8 cellular contexts compared by ENCODE assay signal in the genomic region with DNA sequence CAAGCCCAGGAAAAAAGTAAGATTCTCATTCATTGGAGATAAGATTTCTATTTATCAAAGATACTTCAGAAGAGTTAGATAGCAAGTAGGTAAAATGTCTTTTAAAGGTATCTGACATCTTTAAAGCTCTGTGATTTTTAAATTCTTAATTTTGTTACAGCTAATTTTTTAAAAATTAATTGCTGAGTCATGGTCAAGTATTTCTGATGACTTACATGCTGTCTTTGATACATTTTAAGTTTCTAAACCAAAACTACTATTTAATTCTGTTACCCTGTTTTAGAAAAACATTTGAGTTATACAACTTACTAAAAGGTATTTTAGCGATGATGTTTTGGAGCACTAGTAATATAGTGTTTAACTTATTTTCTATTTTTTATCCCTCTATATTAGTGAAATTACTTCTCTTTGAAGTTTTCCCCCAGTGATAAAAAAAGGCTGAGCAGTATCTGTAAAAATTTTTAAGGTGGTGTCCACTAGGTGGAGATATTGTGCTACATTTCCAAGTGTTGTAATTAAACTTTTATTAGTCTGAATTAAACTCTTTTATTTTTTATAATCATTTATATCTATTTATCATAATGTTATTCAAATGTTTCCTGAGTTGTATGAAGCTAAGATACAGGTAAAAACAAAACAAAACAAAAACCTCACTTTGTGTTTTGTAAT. TPM values are rescaled to one million over a fixed set of nuclear protein-coding genes. Genes with fewer than 3 reads are reported as not detected.
DNase-seq lines count a peak whose midpoint lies in the region; ATAC-seq and TF ChIP-seq lines count a peak whose summit lies in the region.

No MANE protein-coding gene starts in this region.

- BruUV-seq in OCI-LY7 (replicated peaks; lab: Mats Ljungman, UMichigan) = no TSS peak

- H3K9me2 ChIP-seq in OCI-LY7 (ENCODE audit: insufficient read depth, low read length) = no peaks in the 10 kb centered on the region

- H3K4me3 ChIP-seq in left ventricle myocardium inferior (no peak overlapping the region), OCI-LY7 (ENCODE audit: low read depth, low read length, poor library complexity, severe bottlenecking) (no peak overlapping the region), fibroblast of lung (replicated peaks in 1 of 4; ENCODE audit: control extremely low read depth in 1 of 4, insufficient read depth in 1 of 4, low read depth in 3 of 4, low read length in 4 of 4) (no peak overlapping the region), tibial artery (no peak overlapping the region)

- intact Hi-C loops in left ventricle myocardium inferior (cut with micrococcal nuclease) = no loop called here
- intact Hi-C loops in left ventricle myocardium superior (cut with micrococcal nuclease) = no loop called here
- intact Hi-C loops in OCI-LY7 (cut with micrococcal nuclease; ENCODE audit: unreplicated experiment) = loop anchor here (10.0 kb wide), 1 partner anchor 181 kb away; no protein-coding TSS in a partner anchor
- intact Hi-C loops in tibial artery (cut with DNase I; ENCODE audit: low total_unique reads) = no loop called here

- POLR2A ChIA-PET in OCI-LY7 (lab: Charles Lee) = no interaction called here

- H4K20me1 ChIP-seq in OCI-LY7 (ENCODE audit: insufficient read depth, low read length) (no peaks in the 10 kb centered on the region), fibroblast of lung (ENCODE audit: control insufficient read depth, extremely low read depth, insufficient read depth, low read length) (no peaks in the 10 kb centered on the region)

- H3K27ac ChIP-seq in left ventricle myocardium inferior (replicated peaks) (no peak overlapping the region), OCI-LY7 (ENCODE audit: low read depth, low read length, poor library complexity, severe bottlenecking) (no peak overlapping the region), fibroblast of lung (ENCODE audit: insufficient read depth, low read length) (no peak overlapping the region), tibial artery (no peak overlapping the region)

- H3K4me2 ChIP-seq in OCI-LY7 (ENCODE audit: low read length) (no peak overlapping the region), fibroblast of lung (ENCODE audit: extremely low read depth, insufficient read depth, low read length) (no peak overlapping the region)

- H3K9me3 ChIP-seq in left ventricle myocardium inferior (replicated peaks) (no peaks in the 10 kb centered on the region), OCI-LY7 (ENCODE audit: low read length) (no peaks in the 10 kb centered on the region), fibroblast of lung (ENCODE audit: control insufficient read depth, insufficient read depth, low read depth, low read length) (no peaks in the 10 kb centered on the region), tibial artery (no peaks in the 10 kb centered on the region)

- TF ChIP-seq CTCF in left ventricle myocardium inferior (IDR thresholded peaks at IDR 0.05; ENCODE audit: borderline replicate concordance) (peak; percentile 65), OCI-LY7 (conservative IDR thresholded peaks at IDR 0.05; ENCODE audit: low read length) (peak; percentile 82), fibroblast of lung (conservative IDR thresholded peaks at IDR 0.05 in 1 of 2, IDR thresholded peaks at IDR 0.05 in 1 of 2; ENCODE audit: low read depth in 1 of 2, low read length in 2 of 2) (peak in 1 of 2 donors; percentile 48), tibial artery (IDR thresholded peaks at IDR 0.05) (peak; percentile 11 to 26)

- H3K27me3 ChIP-seq in left ventricle myocardium inferior (ENCODE audit: low read depth) = no peaks in the 10 kb centered on the region
- no peaks in the 10 kb centered on the region for H3K27me3 ChIP-seq in fibroblast of lung (ENCODE audit: control insufficient read depth, insufficient read depth, low read length)
- H3K27me3 ChIP-seq in tibial artery = no peaks in the 10 kb centered on the region

- H2AFZ ChIP-seq in OCI-LY7 (ENCODE audit: low read length) (no peak overlapping the region), fibroblast of lung (ENCODE audit: low read length) (no peak overlapping the region)

- CTCF ChIA-PET in OCI-LY7 (lab: Charles Lee; ENCODE audit: unreplicated experiment) = no interaction called here

- H3K9ac ChIP-seq in fibroblast of lung (ENCODE audit: insufficient read depth, low read length) = no peak overlapping the region

- DNase-seq in left ventricle myocardium inferior (no peak), left ventricle myocardium superior (no peak), OCI-LY7 (ENCODE audit: low spot score) (peak; percentile 51), fibroblast of lung (ENCODE audit: low read depth in 2 of 2) (peak; percentile 15 to 62), tibial artery (no peak), GDM1 (lab: John Stamatoyannopoulos, UW) (no peak)

- H3K4me1 ChIP-seq in left ventricle myocardium inferior (no peaks in the 10 kb centered on the region), OCI-LY7 (ENCODE audit: insufficient read depth, low read length, poor library complexity, severe bottlenecking) (no peaks in the 10 kb centered on the region), fibroblast of lung (ENCODE audit: control insufficient read depth, extremely low read depth, insufficient read depth, low read length) (no peaks in the 10 kb centered on the region), tibial artery (no peaks in the 10 kb centered on the region)

- H3K36me3 ChIP-seq in left ventricle myocardium inferior = peaks cover 2% of the 10 kb centered on the region
- H3K36me3 ChIP-seq in OCI-LY7 (ENCODE audit: insufficient read depth, low read length) = no peaks in the 10 kb centered on the region
- no peaks in the 10 kb centered on the region for H3K36me3 ChIP-seq in fibroblast of lung (ENCODE audit: control insufficient read depth, insufficient read depth, low read length)
- no peaks in the 10 kb centered on the region for H3K36me3 ChIP-seq in tibial artery

- ATAC-seq in left ventricle myocardium superior (no peak), GM21526 (IDR thresholded peaks at IDR 0.05; ENCODE audit: low FRiP score, unreplicated experiment) (no peak), GM18498 (IDR thresholded peaks at IDR 0.05; ENCODE audit: unreplicated experiment) (no peak)

- H3K79me2 ChIP-seq in OCI-LY7 (ENCODE audit: insufficient read depth, low read depth, low read length) (no peaks in the 10 kb centered on the region), fibroblast of lung (ENCODE audit: control insufficient read depth, insufficient read depth, low read length) (no peaks in the 10 kb centered on the region)

RNA-seq across cellular contexts. Expression of a gene that starts 11.5 kb away (rescaled TPM):
- total RNA-seq in left ventricle myocardium inferior (3.9 TPM), left ventricle myocardium superior (3.6 TPM), OCI-LY7 (2022) (28.8 and 30.3 TPM in 2 replicates), fibroblast of lung (5.8 and 8.0 TPM in 2 replicates)
- 20.7 and 28.6 TPM in 2 replicates for total RNA-seq in OCI-LY7 (2014; rRNA removed; shearing (Covaris generic))
- 4.3 and 5.7 TPM in 2 replicates for polyA plus RNA-seq in fibroblast of lung
- 2.3 and 3.2 TPM in 2 replicates for polyA plus RNA-seq in fibroblast of lung (2012)
- 7.6 and 36.8 TPM in 2 replicates for polyA minus RNA-seq in fibroblast of lung (ENCODE audit: low replicate concordance)

Comparison
In these comparisons a context has a peak if more than half of its experiments do, and no peak if none do; other contexts are left out.
1. DNase-seq: peak in OCI-LY7 (single experiment) and fibroblast of lung (2 of 2); none in left ventricle myocardium inferior (single experiment), left ventricle myocardium superior (single experiment), tibial artery (0 of 2) and GDM1 (single experiment).